1 cellular context compared by ENCODE assay signal in genomic region chr19:35734273-35734672, GRCh38.
TF ChIP-seq lines count a peak whose summit lies in the region.

No MANE protein-coding gene starts in this region.

TF ChIP-seq in WTC11, 78 proteins besides CTCF, POLR2A, EP300 and RAD21 (continued from another document):
- TF ChIP-seq FOXP4 (CRISPR knock-in tag; IDR thresholded peaks at IDR 0.05) (no peak), CBFB (CRISPR knock-in tag; IDR thresholded peaks at IDR 0.05; ENCODE audit: low read depth) (no peak), MLX (CRISPR knock-in tag; IDR thresholded peaks at IDR 0.05) (no peak), NR2C2 (CRISPR knock-in tag; IDR thresholded peaks at IDR 0.05) (no peak), OVOL2 (CRISPR knock-in tag; IDR thresholded peaks at IDR 0.05; ENCODE audit: borderline replicate concordance) (no peak), USF2 (CRISPR knock-in tag; IDR thresholded peaks at IDR 0.05) (no peak), SMAD4 (CRISPR knock-in tag; IDR thresholded peaks at IDR 0.05) (no peak), PRDM15 (CRISPR knock-in tag; IDR thresholded peaks at IDR 0.05) (no peak), MYBL2 (CRISPR knock-in tag; IDR thresholded peaks at IDR 0.05) (no peak), TCF7 (CRISPR knock-in tag; IDR thresholded peaks at IDR 0.05; ENCODE audit: low read depth) (no peak), ZSCAN18 (CRISPR knock-in tag; IDR thresholded peaks at IDR 0.05) (no peak), TP53 (CRISPR knock-in tag; IDR thresholded peaks at IDR 0.05) (no peak), ATF1 (CRISPR knock-in tag; IDR thresholded peaks at IDR 0.05) (no peak), STAT6 (CRISPR knock-in tag; conservative IDR thresholded peaks at IDR 0.05; ENCODE audit: low read depth) (no peak), ERG (CRISPR knock-in tag; IDR thresholded peaks at IDR 0.05) (no peak), PRRX2 (CRISPR knock-in tag; IDR thresholded peaks at IDR 0.05) (no peak)
